ENCODE assay signal across 8 cellular contexts in the genomic region with DNA sequence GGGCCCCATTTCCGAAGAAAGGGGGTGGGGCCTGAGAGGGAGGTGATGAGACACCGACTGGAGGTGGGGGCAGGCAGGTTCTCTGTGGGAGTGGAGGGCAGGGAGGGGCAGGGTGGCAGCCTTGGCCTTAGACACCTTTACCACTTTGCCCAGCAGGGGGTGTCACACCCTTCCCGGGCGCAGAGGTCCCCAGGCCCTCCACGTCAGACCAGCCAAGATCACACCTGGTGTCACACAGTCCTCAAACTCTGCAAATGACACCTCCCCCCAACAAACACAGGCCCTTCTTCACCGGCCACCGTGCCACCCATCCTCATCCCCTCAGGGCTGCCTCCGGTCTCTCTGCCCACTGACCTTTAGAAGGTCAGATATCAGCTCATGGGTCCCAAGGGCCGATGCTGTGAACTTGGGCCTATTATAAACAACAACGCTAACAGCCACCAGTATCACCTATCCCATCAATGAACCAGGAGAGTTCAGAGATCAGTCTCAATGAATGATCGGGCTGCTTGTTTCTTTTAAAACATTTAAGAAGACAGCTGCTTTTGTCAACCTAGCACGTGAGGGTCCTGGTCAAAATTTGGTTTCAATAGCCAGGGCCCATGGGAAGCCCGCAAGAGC.
DNase-seq lines count a peak whose midpoint lies in the region; ATAC-seq lines count a peak whose summit lies in the region.

No MANE protein-coding gene starts in this region.

- H3K36me3 ChIP-seq in trophoblast cell (ENCODE audit: control insufficient read depth in 1 of 2, insufficient read depth in 2 of 2, low read length in 2 of 2) = no peaks in the 10 kb centered on the region

- H2AK5ac ChIP-seq in trophoblast cell (ENCODE audit: low read length) = no peak overlapping the region

- no peak overlapping the region for H4K8ac ChIP-seq in trophoblast cell (ENCODE audit: low read depth, low read length)

- no peak overlapping the region for H3K27ac ChIP-seq in trophoblast cell (ENCODE audit: low read depth, low read length)

- no peaks in the 10 kb centered on the region for H3K79me2 ChIP-seq in trophoblast cell (ENCODE audit: control insufficient read depth, insufficient read depth, low read length, poor library complexity)

- ATAC-seq in HG02610 (IDR thresholded peaks at IDR 0.05; ENCODE audit: unreplicated experiment) = no peak
- no peak for ATAC-seq in GM21825 (IDR thresholded peaks at IDR 0.05; ENCODE audit: unreplicated experiment)

- no peak overlapping the region for H2BK120ac ChIP-seq in trophoblast cell (ENCODE audit: insufficient read depth, low read length, poor library complexity)

- no peak overlapping the region for H3K9ac ChIP-seq in trophoblast cell (ENCODE audit: low read length)

- no peak overlapping the region for H2BK5ac ChIP-seq in trophoblast cell (ENCODE audit: low read depth, low read length, poor library complexity)

- no peak overlapping the region for H2AFZ ChIP-seq in trophoblast cell (ENCODE audit: insufficient read depth, low read length, poor library complexity)

- H3K4me1 ChIP-seq in trophoblast cell (ENCODE audit: control insufficient read depth in 1 of 2, insufficient read depth in 2 of 2, low read length in 2 of 2) = peaks cover 3 to 4% of the 10 kb centered on the region in 2 experiments

- DNase-seq in D341Med (ENCODE audit: low spot score) = peak; percentile 76
- peak; percentile 3 for DNase-seq in KG1 (lab: John Stamatoyannopoulos, UW)
- DNase-seq in activated CD4-positive, alpha-beta T cell treated with anti-CD3 and anti-CD28 coated beads for 24 hours (ENCODE audit: low read depth in 2 of 2) = peak; percentile 50 to 64
- DNase-seq in effector CD8-positive, alpha-beta T cell (lab: John Stamatoyannopoulos, UW) = peak; percentile 52
- peak; percentile 9 to 50 for DNase-seq in trophoblast cell
- DNase-seq in hepatic stellate cell (ENCODE audit: low spot score) = no peak

- no peaks in the 10 kb centered on the region for H3K9me3 ChIP-seq in trophoblast cell (ENCODE audit: insufficient read depth, low read depth, low read length)

- no peak overlapping the region for H4K91ac ChIP-seq in trophoblast cell (ENCODE audit: low read depth, low read length)

- no peaks in the 10 kb centered on the region for H3K79me1 ChIP-seq in trophoblast cell (ENCODE audit: low read length)

- no peak overlapping the region for H3K18ac ChIP-seq in trophoblast cell (ENCODE audit: low read length)

- H3K4ac ChIP-seq in trophoblast cell (ENCODE audit: low read depth, low read length) = no peak overlapping the region

- no CpG with 5 or more reads among the region's 13 CpGs for WGBS in trophoblast cell (ENCODE audit: extremely low coverage, insufficient coverage, insufficient read length)

- peaks cover 4% of the 10 kb centered on the region for H3K27me3 ChIP-seq in trophoblast cell (ENCODE audit: insufficient read depth, low read length)

- no peak overlapping the region for H3K4me3 ChIP-seq in trophoblast cell (ENCODE audit: low read depth, low read length)

- H2BK12ac ChIP-seq in trophoblast cell (ENCODE audit: low read length) = no peak overlapping the region

- H4K12ac ChIP-seq in trophoblast cell (ENCODE audit: low read depth, low read length) = no peak overlapping the region

- no peak overlapping the region for H3K14ac ChIP-seq in trophoblast cell (ENCODE audit: low read length)

- H3K23ac ChIP-seq in trophoblast cell (ENCODE audit: low read length) = no peak overlapping the region

- no peak overlapping the region for H3K4me2 ChIP-seq in trophoblast cell (ENCODE audit: low read length)
